In genomic region chr18:56638232-56639093, GRCh38 we compare ENCODE assay signal across 1 cellular context.
TF ChIP-seq lines count a peak whose summit lies in the region.

Gene TXNL1 (minus strand): TSS chr18:56638592. CDS start chr18:56638440, 152 bp downstream.

TF ChIP-seq in H1, 55 proteins besides CTCF, POLR2A, EP300 and RAD21 (continued from another document):
- TF ChIP-seq CHD7 (IDR thresholded peaks at IDR 0.05; ENCODE audit: insufficient replicate concordance, low read length) = no peak
- no peak for TF ChIP-seq GABPA (IDR thresholded peaks at IDR 0.05; ENCODE audit: borderline replicate concordance, insufficient read depth, low read length)
- TF ChIP-seq TBP (IDR thresholded peaks at IDR 0.05; ENCODE audit: low read depth, low read length) = peak; percentile 73
- TF ChIP-seq KDM4A (IDR thresholded peaks at IDR 0.05; ENCODE audit: low read depth, low read length, severe bottlenecking) = peak; percentile 49
- TF ChIP-seq YY1 (IDR thresholded peaks at IDR 0.05; ENCODE audit: low read depth, low read length) = no peak
- peak; percentile 91 for TF ChIP-seq ATF3 (IDR thresholded peaks at IDR 0.05; ENCODE audit: insufficient read depth, low read depth, low read length)
- TF ChIP-seq ASH2L (IDR thresholded peaks at IDR 0.05; ENCODE audit: low read length) = peak; percentile 56
- no peak for TF ChIP-seq FOSL1 (IDR thresholded peaks at IDR 0.05; ENCODE audit: insufficient read depth, low read depth, low read length)
- 0 out of 2 replicates have a peak, but pooled peaks have one; percentile 47 for TF ChIP-seq E2F6 (IDR thresholded peaks at IDR 0.05)
- 0 out of 2 replicates have a peak, but pooled peaks have one; percentile 77 for TF ChIP-seq RBBP5 (IDR thresholded peaks at IDR 0.05; ENCODE audit: borderline replicate concordance, low read depth, low read length)
- TF ChIP-seq SRF (IDR thresholded peaks at IDR 0.05; ENCODE audit: low read depth, low read length) = no peak
- peak; percentile 97 for TF ChIP-seq CREB1 (IDR thresholded peaks at IDR 0.05)
- TF ChIP-seq TEAD4 (IDR thresholded peaks at IDR 0.05; ENCODE audit: low read depth, low read length) = no peak
- TF ChIP-seq NRF1 (IDR thresholded peaks at IDR 0.05; ENCODE audit: low read depth, low read length) = peak; percentile 96
- peak; percentile 90 for TF ChIP-seq PHF8 (conservative IDR thresholded peaks at IDR 0.05; ENCODE audit: low read depth, low read length)
- no peak for TF ChIP-seq HDAC6 (IDR thresholded peaks at IDR 0.05; ENCODE audit: low read depth, low read length)
- peak; percentile 84 for TF ChIP-seq MAX (IDR thresholded peaks at IDR 0.05)
- peak; percentile 90 for TF ChIP-seq TAF1 (IDR thresholded peaks at IDR 0.05; ENCODE audit: low read depth, low read length)
- no peak for TF ChIP-seq NANOG (IDR thresholded peaks at IDR 0.05; ENCODE audit: insufficient read depth, low read depth, low read length, poor library complexity, severe bottlenecking)
- peak; percentile 84 for TF ChIP-seq JUND (IDR thresholded peaks at IDR 0.05; ENCODE audit: low read length)
- TF ChIP-seq SIRT6 (IDR thresholded peaks at IDR 0.05; ENCODE audit: low read length) = no peak
- peak; percentile 36 for TF ChIP-seq SAP30 (IDR thresholded peaks at IDR 0.05; ENCODE audit: insufficient read depth, insufficient replicate concordance, low read length)
- TF ChIP-seq EGR1 (IDR thresholded peaks at IDR 0.05; ENCODE audit: borderline replicate concordance, low read depth, low read length) = peak; percentile 56; the same call in 1 of the 2 replicates
- no peak; the same call in 1 of the 2 replicates for TF ChIP-seq MAFK (IDR thresholded peaks at IDR 0.05; ENCODE audit: low read depth, low read length)
- no peak for TF ChIP-seq RFX5 (IDR thresholded peaks at IDR 0.05; ENCODE audit: borderline replicate concordance, low read depth, low read length)
- no peak for TF ChIP-seq POU5F1 (IDR thresholded peaks at IDR 0.05; ENCODE audit: low read depth, low read length)
- TF ChIP-seq SIN3A (conservative IDR thresholded peaks at IDR 0.05 in 1 of 2, IDR thresholded peaks at IDR 0.05 in 1 of 2; ENCODE audit: low read depth in 1 of 2, low read length in 2 of 2) = peak in 1 of 2 experiments; percentile 71; a peak in 2 of 4 replicates
- peak; percentile 79 for TF ChIP-seq TAF7 (optimal IDR thresholded peaks at IDR 0.05; ENCODE audit: borderline replicate concordance, low read depth, low read length)
- TF ChIP-seq BRCA1 (IDR thresholded peaks at IDR 0.05; ENCODE audit: low read depth, low read length) = peak; percentile 73
- TF ChIP-seq TCF12 (IDR thresholded peaks at IDR 0.05; ENCODE audit: low read depth, low read length) = no peak
- TF ChIP-seq RNF2 (IDR thresholded peaks at IDR 0.05; ENCODE audit: borderline replicate concordance, low read depth, low read length, missing control alignments, poor library complexity, severe bottlenecking) = no peak
- no peak for TF ChIP-seq SP2 (IDR thresholded peaks at IDR 0.05; ENCODE audit: low read length)
- TF ChIP-seq JUN (IDR thresholded peaks at IDR 0.05; ENCODE audit: low read depth, low read length) = 0 out of 2 replicates have a peak, but pooled peaks have one; percentile 33
- peak; percentile 95 for TF ChIP-seq USF2 (IDR thresholded peaks at IDR 0.05; ENCODE audit: low read length)
- TF ChIP-seq BACH1 (IDR thresholded peaks at IDR 0.05; ENCODE audit: low read length) = peak; percentile 77
- no peak for TF ChIP-seq SUZ12 (IDR thresholded peaks at IDR 0.05; ENCODE audit: low read length)
- peak; percentile 91 for TF ChIP-seq CHD2 (IDR thresholded peaks at IDR 0.05; ENCODE audit: low read length)
